ENCODE assay signal across 30 cellular contexts in genomic region chr19:35562336-35562735, GRCh38. TPM values are rescaled to one million over a fixed set of nuclear protein-coding genes. Genes with fewer than 3 reads are reported as not detected.
"Had no signal": no experiment of that assay in that cellular context is flagged by ENCODE, and none has a peak within 500 bp of the region (broad histone marks: within the 10 kb centered on the region; RNA-seq: fewer than 3 reads in every experiment).

No MANE protein-coding gene starts in this region.

- H3K9me3 ChIP-seq: gastrocnemius medialis, left lung, thoracic aorta, tibial nerve, upper lobe of right lung, uterus had no signal

- H3K4me1 ChIP-seq: parathyroid adenoma had no signal

- H3K27ac ChIP-seq: dorsolateral prefrontal cortex, epithelial cell of prostate, gastrocnemius medialis, left lung, parathyroid adenoma, thoracic aorta, tibial nerve, upper lobe of right lung, uterus had no signal

- H3K27ac Mint-ChIP-seq: naive thymus-derived CD8-positive, alpha-beta T cell; progenitor cell of endocrine pancreas; stimulated activated naive B cell treated with anti-CD40 and anti-IgM and Interleukin-4, amounts not matched to agents 10 μg/mL and 1 μg/mL and 100 μg/mL, for 72 hours; stimulated activated naive CD8-positive, alpha-beta T cell treated with anti-CD3 and anti-CD28 coated beads, Interleukin-15, Interleukin-2, amounts not matched to agents 100 ng/mL and 50 ng/mL, for 24 hours had no signal

- H3K36me3 ChIP-seq: gastrocnemius medialis, left lung, thoracic aorta, tibial nerve, upper lobe of right lung, uterus had no signal

- H3K4me2 ChIP-seq: smooth muscle cell had no signal

- H3K4me3 Mint-ChIP-seq: neural crest cell; stimulated activated naive B cell treated with anti-CD40 and anti-IgM and Interleukin-4, amounts not matched to agents 10 μg/mL and 1 μg/mL and 100 μg/mL, for 72 hours; stimulated activated naive CD8-positive, alpha-beta T cell treated with anti-CD3 and anti-CD28 coated beads, Interleukin-15, Interleukin-2, amounts not matched to agents 100 ng/mL and 50 ng/mL, for 24 hours had no signal

- FAIRE-seq: colon, kidney had no signal

- H3K4me3 ChIP-seq: dorsolateral prefrontal cortex, gastrocnemius medialis, left lung, smooth muscle cell, thoracic aorta, tibial nerve, upper lobe of right lung, uterus had no signal

- H3K36me3 Mint-ChIP-seq: naive thymus-derived CD8-positive, alpha-beta T cell had no signal

- H3K9me3 Mint-ChIP-seq: naive thymus-derived CD8-positive, alpha-beta T cell; neural crest cell; stimulated activated naive B cell treated with anti-CD40 and anti-IgM and Interleukin-4, amounts not matched to agents 10 μg/mL and 1 μg/mL and 100 μg/mL, for 72 hours; stimulated activated naive CD8-positive, alpha-beta T cell treated with anti-CD3 and anti-CD28 coated beads, Interleukin-15, Interleukin-2, amounts not matched to agents 100 ng/mL and 50 ng/mL, for 24 hours had no signal

- DNase-seq: dorsolateral prefrontal cortex; effector CD4-positive, alpha-beta T cell; foreskin fibroblast; gastrocnemius medialis; head of caudate nucleus; left lung; naive thymus-derived CD8-positive, alpha-beta T cell; stimulated activated CD4-positive, alpha-beta T cell treated with anti-CD3 and anti-CD28 coated beads, Interleukin-2, amount 100 ng/mL, for 24 hours; stimulated activated CD4-positive, alpha-beta T cell treated with anti-CD3 and anti-CD28 coated beads, Interleukin-4, amount 100 ng/mL, for 4 hours; stimulated activated naive B cell treated with anti-CD40 and anti-IgM and Interleukin-4, amounts not matched to agents 10 μg/mL and 1 μg/mL and 100 μg/mL, for 72 hours; uterus had no signal

- ATAC-seq: esophagus mucosa; gastrocnemius medialis; left lung; naive thymus-derived CD8-positive, alpha-beta T cell; sciatic nerve; stimulated activated naive B cell treated with anti-CD40 and anti-IgM and Interleukin-4, amounts not matched to agents 10 μg/mL and 1 μg/mL and 100 μg/mL, for 72 hours; upper lobe of right lung had no signal

RNA-seq across cellular contexts. Expression of gene ATP4A, which starts 1.1 kb away (rescaled TPM):
- total RNA-seq: cerebellum; esophagus mucosa; gastrocnemius medialis; glomerular endothelial cell; kidney; left lung; lower leg skin; mesenteric fat pad; myocyte; naive thymus-derived CD8-positive, alpha-beta T cell; neural crest cell; osteoblast; progenitor cell of endocrine pancreas; sciatic nerve; smooth muscle cell; upper lobe of right lung had no signal
- polyA plus RNA-seq: naive thymus-derived CD8-positive, alpha-beta T cell; smooth muscle cell had no signal

RNA-seq across cellular contexts. Expression of gene PMIS2, which starts 23.6 kb away (rescaled TPM):
- total RNA-seq: cerebellum; esophagus mucosa; gastrocnemius medialis; glomerular endothelial cell; kidney; left lung; lower leg skin; mesenteric fat pad; myocyte; naive thymus-derived CD8-positive, alpha-beta T cell; neural crest cell; osteoblast; progenitor cell of endocrine pancreas; sciatic nerve; smooth muscle cell; thoracic aorta; tibial nerve; upper lobe of right lung; uterus had no signal
- polyA plus RNA-seq: naive thymus-derived CD8-positive, alpha-beta T cell; smooth muscle cell had no signal

RNA-seq across cellular contexts. Expression of gene GAPDHS, which starts 29.1 kb away (rescaled TPM):
- total RNA-seq: cerebellum; esophagus mucosa; gastrocnemius medialis; glomerular endothelial cell; kidney; left lung; mesenteric fat pad; myocyte; naive thymus-derived CD8-positive, alpha-beta T cell; neural crest cell; osteoblast; progenitor cell of endocrine pancreas; sciatic nerve; smooth muscle cell; thoracic aorta; tibial nerve; upper lobe of right lung; uterus had no signal
- polyA plus RNA-seq: naive thymus-derived CD8-positive, alpha-beta T cell had no signal

RNA-seq across cellular contexts. Expression of gene SBSN, which starts 34.2 kb away (rescaled TPM):
- total RNA-seq: cerebellum, gastrocnemius medialis, glomerular endothelial cell, kidney, mesenteric fat pad, myocyte, sciatic nerve, tibial nerve, upper lobe of right lung had no signal
- polyA plus RNA-seq: naive thymus-derived CD8-positive, alpha-beta T cell had no signal
